Comparison of ENCODE assay signal across 6 cellular contexts in the genomic region with DNA sequence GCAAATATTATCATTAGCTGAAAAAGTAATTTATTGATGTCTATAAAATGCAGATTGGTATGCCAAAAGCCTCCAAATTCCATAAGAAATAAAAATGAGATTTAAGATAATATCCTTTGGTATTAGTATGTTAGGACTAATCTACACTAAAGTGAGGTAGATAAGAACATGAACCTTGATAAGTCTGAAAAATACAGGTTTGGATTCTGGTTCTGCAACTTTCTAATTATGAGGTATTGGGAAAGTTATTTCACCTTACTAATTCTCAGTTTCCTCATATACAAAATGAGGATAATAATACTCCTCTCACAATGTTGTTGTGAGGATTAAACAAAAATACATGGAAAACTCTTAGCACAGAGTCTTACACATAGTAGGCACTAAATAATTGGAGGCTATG.
"Had no signal": no experiment of that assay in that cellular context is flagged by ENCODE, and none has a peak within 500 bp of the region (broad histone marks: within the 10 kb centered on the region; RNA-seq: fewer than 3 reads in every experiment).

No MANE protein-coding gene starts in this region.

- FAIRE-seq: HepG2, HTR-8/SVneo, K562 had no signal

- H3K27ac ChIP-seq: HL-60 had no signal

- H3K4me3 ChIP-seq: K562 had no signal

- ATAC-seq: HepG2, K562 had no signal

- DNase-seq: IMR-90, KBM-7 had no signal
